Comparison of ENCODE assay signal across 23 cellular contexts in the genomic region with DNA sequence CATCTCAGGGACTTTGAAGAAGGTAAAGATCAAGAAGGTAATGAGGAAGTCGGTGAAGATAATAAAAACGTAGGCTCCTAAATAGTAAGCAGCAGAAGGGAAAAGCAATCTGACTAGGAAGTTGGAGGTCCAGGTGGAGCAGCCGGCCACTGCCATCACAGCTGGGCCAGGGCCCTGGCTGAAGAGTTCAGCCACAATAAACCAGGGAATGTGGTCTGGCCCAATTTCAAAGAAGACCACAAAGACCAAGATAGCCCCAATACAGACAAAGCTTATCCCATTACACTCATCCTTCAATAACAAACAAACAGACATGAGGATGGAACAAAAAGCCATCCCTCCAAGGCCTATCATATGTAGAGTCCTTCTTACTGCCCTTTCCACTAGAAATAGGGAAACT.
"Had no signal": no experiment of that assay in that cellular context is flagged by ENCODE, and none has a peak within 500 bp of the region (broad histone marks: within the 10 kb centered on the region; RNA-seq: fewer than 3 reads in every experiment).

No MANE protein-coding gene starts in this region.

- FAIRE-seq: kidney had no signal

- H3K27ac ChIP-seq: epithelial cell of prostate, esophagus muscularis mucosa, gastrocnemius medialis, hepatocyte, neural progenitor cell, psoas muscle, right lobe of liver, spleen, testis, tibial nerve had no signal

- H3K27ac Mint-ChIP-seq: neural progenitor cell; stimulated activated naive B cell treated with anti-CD40 and anti-IgM and Interleukin-4, amounts not matched to agents 10 μg/mL and 1 μg/mL and 100 μg/mL, for 72 hours; stimulated activated naive CD8-positive, alpha-beta T cell treated with anti-CD3 and anti-CD28 coated beads, Interleukin-15, amount 100 ng/mL, for 72 hours had no signal

- H3K4me1 ChIP-seq: neural progenitor cell, testis had no signal

- H3K4me3 Mint-ChIP-seq: natural killer cell treated with Interleukin-12 subunit alpha and Interleukin-12 subunit beta and Interleukin-15 and Interleukin-18, amount 100 ng/mL, for 72 hours; neural progenitor cell; stimulated activated naive B cell treated with anti-CD40 and anti-IgM and Interleukin-4, amounts not matched to agents 10 μg/mL and 1 μg/mL and 100 μg/mL, for 72 hours; stimulated activated naive CD8-positive, alpha-beta T cell treated with anti-CD3 and anti-CD28 coated beads, Interleukin-15, amount 100 ng/mL, for 72 hours had no signal

- H3K9me3 Mint-ChIP-seq: natural killer cell treated with Interleukin-12 subunit alpha and Interleukin-12 subunit beta and Interleukin-15 and Interleukin-18, amount 100 ng/mL, for 72 hours; neural progenitor cell; stimulated activated naive CD8-positive, alpha-beta T cell treated with anti-CD3 and anti-CD28 coated beads, Interleukin-15, amount 100 ng/mL, for 72 hours had no signal

- H3K36me3 ChIP-seq: gastrocnemius medialis, neural progenitor cell, right lobe of liver had no signal

- H3K27me3 ChIP-seq: esophagus muscularis mucosa, gastrocnemius medialis, hepatocyte, neural progenitor cell, right lobe of liver, spleen, testis, tibial nerve had no signal

- H3K4me3 ChIP-seq: esophagus muscularis mucosa, gastrocnemius medialis, hepatocyte, neural progenitor cell, psoas muscle, right lobe of liver, spleen, testis, tibial nerve had no signal

- H3K27me3 Mint-ChIP-seq: natural killer cell treated with Interleukin-12 subunit alpha and Interleukin-12 subunit beta and Interleukin-15 and Interleukin-18, amount 100 ng/mL, for 72 hours; stimulated activated naive B cell treated with anti-CD40 and anti-IgM and Interleukin-4, amounts not matched to agents 10 μg/mL and 1 μg/mL and 100 μg/mL, for 72 hours; stimulated activated naive CD8-positive, alpha-beta T cell treated with anti-CD3 and anti-CD28 coated beads, Interleukin-15, amount 100 ng/mL, for 72 hours had no signal

- H3K4me2 ChIP-seq: hepatocyte, neural progenitor cell had no signal

- DNase-seq: effector memory CD4-positive, alpha-beta T cell; gastrocnemius medialis; head of caudate nucleus; kidney; left cardiac atrium; left ventricle myocardium superior; occipital lobe; psoas muscle; retina; right lobe of liver; spleen; stimulated activated CD4-positive, alpha-beta T cell treated with anti-CD3 and anti-CD28 coated beads, Interleukin-15, amount 100 ng/mL, for 24 hours; stimulated activated CD4-positive, alpha-beta T cell treated with anti-CD3 and anti-CD28 coated beads, Interleukin-1b, Interleukin-23, amount 100 ng/mL, for 48 hours; stimulated activated CD4-positive, alpha-beta T cell treated with anti-CD3 and anti-CD28 coated beads, Interleukin-4, amount 100 ng/mL, for 24 hours; stimulated activated naive B cell treated with anti-CD40 and anti-IgM and Interleukin-4, amounts not matched to agents 10 μg/mL and 1 μg/mL and 100 μg/mL, for 72 hours; stimulated activated naive CD8-positive, alpha-beta T cell treated with anti-CD3 and anti-CD28 coated beads, Interleukin-15, amount 100 ng/mL, for 72 hours; testis had no signal

- H3K36me3 Mint-ChIP-seq: natural killer cell treated with Interleukin-12 subunit alpha and Interleukin-12 subunit beta and Interleukin-15 and Interleukin-18, amount 100 ng/mL, for 72 hours; neural progenitor cell; stimulated activated naive B cell treated with anti-CD40 and anti-IgM and Interleukin-4, amounts not matched to agents 10 μg/mL and 1 μg/mL and 100 μg/mL, for 72 hours had no signal

- H3K9me3 ChIP-seq: esophagus muscularis mucosa, gastrocnemius medialis, psoas muscle, right lobe of liver, spleen, testis, tibial nerve had no signal

- ATAC-seq: gastrocnemius medialis; left cardiac atrium; left ventricle myocardium superior; natural killer cell treated with Interleukin-12 subunit alpha and Interleukin-12 subunit beta and Interleukin-15 and Interleukin-18, amount 100 ng/mL, for 72 hours; psoas muscle; right lobe of liver; stimulated activated naive B cell treated with anti-CD40 and anti-IgM and Interleukin-4, amounts not matched to agents 10 μg/mL and 1 μg/mL and 100 μg/mL, for 72 hours; stimulated activated naive CD8-positive, alpha-beta T cell treated with anti-CD3 and anti-CD28 coated beads, Interleukin-15, amount 100 ng/mL, for 72 hours had no signal
